ENCODE assay signal across 21 cellular contexts in the genomic region with DNA sequence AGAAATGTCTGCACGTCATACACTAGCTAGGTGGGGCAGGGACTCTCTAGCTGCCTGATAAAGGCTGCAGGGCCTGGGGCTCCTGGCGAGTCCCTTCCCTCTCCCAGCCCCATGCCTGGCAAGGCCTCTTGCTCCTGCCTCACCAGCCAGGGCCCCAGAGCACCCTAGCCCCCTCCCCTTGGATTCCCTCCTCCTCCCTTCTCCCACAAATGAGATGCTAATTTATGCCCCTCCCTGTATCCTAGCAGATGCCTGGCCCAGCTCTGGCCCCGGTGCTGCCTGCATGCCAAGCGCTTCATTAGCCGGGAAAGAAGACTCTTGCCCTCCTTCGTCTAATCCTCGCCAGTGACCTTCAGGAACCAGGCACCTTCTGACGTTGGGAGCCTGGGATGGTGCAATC.
"Had no signal": no experiment of that assay in that cellular context is flagged by ENCODE, and none has a peak within 500 bp of the region (broad histone marks: within the 10 kb centered on the region; RNA-seq: fewer than 3 reads in every experiment).

No MANE protein-coding gene starts in this region.

- H3K9me3 Mint-ChIP-seq: activated CD4-positive, alpha-beta memory T cell treated with anti-CD3 and anti-CD28 coated beads, Interleukin-2, amount 10 ng/mL, durations not matched to agents 7 days and 5 days; activated naive CD4-positive, alpha-beta T cell treated with anti-CD3 and anti-CD28 coated beads, Interleukin-2, amount 10 ng/mL, durations not matched to agents 7 days and 5 days; activated naive CD8-positive, alpha-beta T cell treated with anti-CD3 and anti-CD28 coated beads for 36 hours; activated T-helper 17 cell treated with anti-CD3 and anti-CD28 coated beads, Interleukin-2, amount 50 U/mL, for 72 hours; T-cell had no signal

- H3K4me3 Mint-ChIP-seq: activated CD4-positive, alpha-beta memory T cell treated with anti-CD3 and anti-CD28 coated beads, Interleukin-2, amount 10 ng/mL, durations not matched to agents 7 days and 5 days; activated CD4-positive, alpha-beta T cell treated with anti-CD3 and anti-CD28 coated beads for 36 hours; activated naive CD4-positive, alpha-beta T cell treated with anti-CD3 and anti-CD28 coated beads, Interleukin-2, amount 10 ng/mL, durations not matched to agents 7 days and 5 days; activated naive CD8-positive, alpha-beta T cell treated with anti-CD3 and anti-CD28 coated beads for 36 hours; activated T-helper 17 cell treated with anti-CD3 and anti-CD28 coated beads, Interleukin-2, amount 50 U/mL, for 72 hours; T-cell had no signal

- ATAC-seq: activated CD4-positive, alpha-beta T cell treated with anti-CD3 and anti-CD28 coated beads for 36 hours; activated T-helper 17 cell treated with anti-CD3 and anti-CD28 coated beads, Interleukin-2, amount 50 U/mL, for 72 hours; T-cell had no signal

- H3K36me3 Mint-ChIP-seq: activated naive CD4-positive, alpha-beta T cell treated with anti-CD3 and anti-CD28 coated beads, Interleukin-2, amount 10 ng/mL, durations not matched to agents 7 days and 5 days; activated naive CD8-positive, alpha-beta T cell treated with anti-CD3 and anti-CD28 coated beads for 36 hours; T-cell had no signal

- H3K27me3 Mint-ChIP-seq: activated CD4-positive, alpha-beta T cell treated with anti-CD3 and anti-CD28 coated beads for 36 hours; activated naive CD8-positive, alpha-beta T cell treated with anti-CD3 and anti-CD28 coated beads for 36 hours; activated T-helper 17 cell treated with anti-CD3 and anti-CD28 coated beads, Interleukin-2, amount 50 U/mL, for 72 hours; T-cell had no signal

- DNase-seq: activated CD4-positive, alpha-beta memory T cell treated with anti-CD3 and anti-CD28 coated beads, Interleukin-2, amount 10 ng/mL, durations not matched to agents 7 days and 5 days; activated CD4-positive, alpha-beta T cell treated with anti-CD3 and anti-CD28 coated beads for 36 hours; activated CD4-positive, alpha-beta T cell treated with anti-CD3 and anti-CD28 coated beads, Interleukin-2, amount 50 U/mL, for 1 hour; activated gamma-delta T cell; activated naive CD4-positive, alpha-beta T cell treated with anti-CD3 and anti-CD28 coated beads, Interleukin-2, amount 10 ng/mL, durations not matched to agents 7 days and 5 days; activated naive CD8-positive, alpha-beta T cell treated with anti-CD3 and anti-CD28 coated beads for 36 hours; activated T-cell treated with anti-CD3 and anti-CD28 coated beads for 4 hours; activated T-cell treated with anti-CD3 and anti-CD28 coated beads, Interleukin-2, amount 50 U/mL, for 48 hours; cerebellar nuclear complex; MG63; MV-4-11; NCI-H1092 treated with DMSO at 0.1 percent for 48 hours; NCI-H1417 treated with DMSO at 0.1 percent for 48 hours; NCI-H1694 treated with DMSO at 0.1 percent for 48 hours; NCI-H2029 treated with DMSO at 0.1 percent for 48 hours; NCI-H345; NCI-H510A treated with DMSO at 0.1 percent for 48 hours; T-cell; T-helper 2 cell; T1000 had no signal

- H3K27ac Mint-ChIP-seq: activated CD4-positive, alpha-beta memory T cell treated with anti-CD3 and anti-CD28 coated beads, Interleukin-2, amount 10 ng/mL, durations not matched to agents 7 days and 5 days; activated CD4-positive, alpha-beta T cell treated with anti-CD3 and anti-CD28 coated beads for 36 hours; activated naive CD4-positive, alpha-beta T cell treated with anti-CD3 and anti-CD28 coated beads, Interleukin-2, amount 10 ng/mL, durations not matched to agents 7 days and 5 days; activated naive CD8-positive, alpha-beta T cell treated with anti-CD3 and anti-CD28 coated beads for 36 hours; activated T-helper 17 cell treated with anti-CD3 and anti-CD28 coated beads, Interleukin-2, amount 50 U/mL, for 72 hours; T-cell had no signal

- H3K4me1 Mint-ChIP-seq: activated CD4-positive, alpha-beta memory T cell treated with anti-CD3 and anti-CD28 coated beads, Interleukin-2, amount 10 ng/mL, durations not matched to agents 7 days and 5 days; activated CD4-positive, alpha-beta T cell treated with anti-CD3 and anti-CD28 coated beads for 36 hours; activated naive CD4-positive, alpha-beta T cell treated with anti-CD3 and anti-CD28 coated beads, Interleukin-2, amount 10 ng/mL, durations not matched to agents 7 days and 5 days; activated T-helper 17 cell treated with anti-CD3 and anti-CD28 coated beads, Interleukin-2, amount 50 U/mL, for 72 hours; T-cell had no signal
